Comparison of ENCODE assay signal across 8 cellular contexts in genomic region chr17:50026901-50027638, GRCh38. TPM values are rescaled to one million over a fixed set of nuclear protein-coding genes. Genes with fewer than 3 reads are reported as not detected.
A peak's percentile ranks its signal among the peaks of the same experiment; 100 is the strongest.
DNase-seq lines count a peak whose midpoint lies in the region; ATAC-seq and TF ChIP-seq lines count a peak whose summit lies in the region.

No MANE protein-coding gene starts in this region.

- no peaks in the 10 kb centered on the region for H3K36me3 ChIP-seq in transverse colon

- TF ChIP-seq CTCF in transverse colon (IDR thresholded peaks at IDR 0.05) = peak; percentile 94 to 98 (median 96)

- no peaks in the 10 kb centered on the region for H3K9me3 ChIP-seq in transverse colon

- H3K27me3 ChIP-seq in transverse colon = no peaks in the 10 kb centered on the region

- intact Hi-C loops in Right ventricle myocardium inferior (cut with DNase I) (loop anchor here (1.0 to 10.0 kb wide), 3 partner anchors 28 to 268 kb away; no protein-coding TSS in a partner anchor), posterior cingulate gyrus (cut with DNase I) (loop anchor here (1.0 kb wide), 1 partner anchor 60 kb away; no protein-coding TSS in a partner anchor), transverse colon (cut with DNase I; ENCODE audit: low total_unique reads) (loop anchor here (1.0 kb wide), 1 partner anchor 60 kb away; no protein-coding TSS in a partner anchor)

- peak overlapping the region in 3 of 4 donors; percentile 15 to 58 (median 50) for H3K27ac ChIP-seq in transverse colon

- TF ChIP-seq EP300 in transverse colon (IDR thresholded peaks at IDR 0.05; ENCODE audit: low read depth) = no peak

- ATAC-seq in SK-N-SH treated with all-trans-retinoic acid at 6 μM for 48 hours (peak; percentile 69), Right ventricle myocardium inferior (peak; percentile 79)

- peaks cover 0 to 15% (median 9%) of the 10 kb centered on the region in 4 donors for H3K4me1 ChIP-seq in transverse colon

- TF ChIP-seq POLR2A in transverse colon (IDR thresholded peaks at IDR 0.05) = no peak

- WGBS in transverse colon (ENCODE audit: low coverage in 1 of 2), 2 donors = 0 to 8% methylated on average over 2 to 28 of the region's 28 CpGs

- peak; percentile 81 for DNase-seq in DMS53 (lab: John Stamatoyannopoulos, UW)
- peak; percentile 82 for DNase-seq in KBM-7
- DNase-seq in activated naive CD4-positive, alpha-beta T cell treated with anti-CD3 and anti-CD28 coated beads, Interleukin-2, amount 50 U/mL, for 16 hours = peak; percentile 78
- peak; percentile 88 for DNase-seq in Right ventricle myocardium inferior (ENCODE audit: missing footprints)
- DNase-seq in posterior cingulate gyrus = peak; percentile 72 to 97 (median 90)
- peak; percentile 88 for DNase-seq in transverse colon
- DNase-seq in cortex of kidney (lab: John Stamatoyannopoulos, UW) = no peak

- H3K4me3 ChIP-seq in transverse colon = peak overlapping the region in 2 of 4 donors; percentile 13 to 18

- in situ Hi-C loops in KBM-7 (cut with MboI; ENCODE audit: low pct_unique_long_range_greater_than_20kb, low sequenced_read_pairs) = no loop called here
- in situ Hi-C loops in transverse colon (cut with MboI; ENCODE audit: low pct_ligation_motif_present in 1 of 4, low pct_unique_long_range_greater_than_20kb in 1 of 4, low sequenced_read_pairs in 3 of 4) = loop anchor here (5.0 to 10.0 kb wide), 3 partner anchors 58 to 65 kb away; no protein-coding TSS in a partner anchor

TF ChIP-seq in SK-N-SH treated with all-trans-retinoic acid at 6 μM for 48 hours, 23 proteins besides CTCF, POLR2A, EP300 and RAD21:
- TF ChIP-seq ZC3H10 (CRISPR knock-in tag; IDR thresholded peaks at IDR 0.05) (no peak), ZNF70 (CRISPR knock-in tag; IDR thresholded peaks at IDR 0.05) (peak; percentile 89)

RNA-seq across cellular contexts. Expression of gene ITGA3, which starts 28.8 kb away (rescaled TPM):
- total RNA-seq in Right ventricle myocardium inferior = 16.4 TPM
- total RNA-seq in transverse colon = 100 to 1,000 TPM; 147 to 294 (median 171) TPM

RNA-seq across cellular contexts. Expression of gene DLX3, which starts 32.0 kb away (rescaled TPM):
- total RNA-seq in Right ventricle myocardium inferior (not detected), transverse colon (not detected)

RNA-seq across cellular contexts. Expression of gene DLX4, which starts 58.1 kb away (rescaled TPM):
- not detected for total RNA-seq in Right ventricle myocardium inferior
- not detected for total RNA-seq in transverse colon
